ENCODE assay signal across 13 cellular contexts in the genomic region with DNA sequence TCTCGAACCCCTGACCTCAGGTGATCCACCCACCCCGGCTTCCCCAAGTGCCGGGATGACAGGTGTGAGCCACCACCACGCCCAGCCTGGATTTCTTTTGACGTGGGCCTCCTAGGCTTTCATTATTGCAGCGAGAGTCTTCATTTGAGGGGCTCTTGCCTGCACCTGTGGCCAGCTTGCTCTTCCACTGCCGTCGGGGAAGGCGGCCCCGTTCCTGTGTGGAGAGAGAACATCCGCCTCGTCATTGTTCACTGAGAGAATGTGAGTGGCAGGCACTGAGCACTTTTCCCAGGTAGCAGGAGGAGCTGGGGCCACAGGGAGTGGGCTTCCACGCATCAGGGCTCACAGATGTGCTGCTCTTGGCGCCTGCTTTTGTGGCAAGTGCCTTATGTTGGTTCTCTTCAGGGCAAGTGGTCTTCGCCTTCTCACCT.
"Had no signal": no experiment of that assay in that cellular context is flagged by ENCODE, and none has a peak within 500 bp of the region (broad histone marks: within the 10 kb centered on the region; RNA-seq: fewer than 3 reads in every experiment).

No MANE protein-coding gene starts in this region.

- H3K4me1 ChIP-seq: left ventricle myocardium inferior had no signal

- H3K4me3 ChIP-seq: left ventricle myocardium inferior, lung, stomach, thoracic aorta, transverse colon had no signal

- H3K9me3 Mint-ChIP-seq: naive thymus-derived CD4-positive, alpha-beta T cell; nephron progenitor cell had no signal

- H3K4me3 Mint-ChIP-seq: naive thymus-derived CD4-positive, alpha-beta T cell; nephron progenitor cell had no signal

- H3K27me3 Mint-ChIP-seq: naive thymus-derived CD4-positive, alpha-beta T cell had no signal

- DNase-seq: effector memory CD4-positive, alpha-beta T cell; kidney; left cardiac atrium; mesendoderm; naive thymus-derived CD4-positive, alpha-beta T cell; nephron progenitor cell; stimulated activated naive CD4-positive, alpha-beta T cell; stomach; substantia nigra; transverse colon had no signal

- H3K9me3 ChIP-seq: left ventricle myocardium inferior, stomach, thoracic aorta, transverse colon had no signal

- H3K27ac ChIP-seq: left ventricle myocardium inferior, stomach, thoracic aorta, transverse colon had no signal

- H3K36me3 ChIP-seq: left ventricle myocardium inferior, thoracic aorta, transverse colon had no signal

- H3K27ac Mint-ChIP-seq: nephron progenitor cell had no signal
